8 cellular contexts compared by ENCODE assay signal in genomic region chr1:163174524-163175437, GRCh38. TPM values are rescaled to one million over a fixed set of nuclear protein-coding genes. Genes with fewer than 3 reads are reported as not detected.
A peak's percentile ranks its signal among the peaks of the same experiment; 100 is the strongest.
DNase-seq lines count a peak whose midpoint lies in the region; ATAC-seq, FAIRE-seq and TF ChIP-seq lines count a peak whose summit lies in the region.

No MANE protein-coding gene starts in this region.

- peaks cover 3% of the 10 kb centered on the region for H3K27me3 Mint-ChIP-seq in nephron progenitor cell (ENCODE audit: low read depth, poor library complexity)

- no peaks in the 10 kb centered on the region for H3K36me3 Mint-ChIP-seq in nephron progenitor cell (ENCODE audit: low read depth)

- peaks cover 18% of the 10 kb centered on the region for H3K4me1 ChIP-seq in fibroblast of lung (ENCODE audit: control insufficient read depth, extremely low read depth, insufficient read depth, low read length)

- ATAC-seq in HG03159 (IDR thresholded peaks at IDR 0.05; ENCODE audit: unreplicated experiment) (peak; percentile 79), HG03571 (IDR thresholded peaks at IDR 0.05; ENCODE audit: unreplicated experiment) (no peak)

- peak; percentile 21 for DNase-seq in D721Med (ENCODE audit: insufficient read length, low spot score)
- peak; percentile 59 for DNase-seq in NCI-H524 treated with DMSO at 0.1 percent for 48 hours (lab: John Stamatoyannopoulos, UW)
- peak; percentile 63 for DNase-seq in activated CD8-positive, alpha-beta memory T cell treated with anti-CD3 and anti-CD28 coated beads for 24 hours
- peak; percentile 59 to 79 for DNase-seq in fibroblast of lung (ENCODE audit: low read depth in 2 of 2)
- peak; percentile 73 for DNase-seq in nephron progenitor cell
- DNase-seq in ureter (ENCODE audit: low spot score), result peak; percentile 65

- H3K4me2 ChIP-seq in fibroblast of lung (ENCODE audit: extremely low read depth, insufficient read depth, low read length), result no peak overlapping the region

- H3K27ac Mint-ChIP-seq in nephron progenitor cell, result no peak overlapping the region

- TF ChIP-seq CTCF in D721Med (IDR thresholded peaks at IDR 0.05; ENCODE audit: insufficient read depth, missing control alignments), result peak; percentile 99
- peak; percentile 90 to 93 for TF ChIP-seq CTCF in fibroblast of lung (conservative IDR thresholded peaks at IDR 0.05 in 1 of 2, IDR thresholded peaks at IDR 0.05 in 1 of 2; ENCODE audit: low read depth in 1 of 2, low read length in 2 of 2)
- TF ChIP-seq CTCF in nephron progenitor cell (IDR thresholded peaks at IDR 0.05), result peak; percentile 85

- H3K36me3 ChIP-seq in fibroblast of lung (ENCODE audit: control insufficient read depth, insufficient read depth, low read length), result no peaks in the 10 kb centered on the region

- no peak overlapping the region for H3K27ac ChIP-seq in fibroblast of lung (ENCODE audit: insufficient read depth, low read length)

- H3K9me3 Mint-ChIP-seq in nephron progenitor cell, result no peaks in the 10 kb centered on the region

- H3K9me3 ChIP-seq in fibroblast of lung (ENCODE audit: control insufficient read depth, insufficient read depth, low read depth, low read length), result no peaks in the 10 kb centered on the region

- H3K4me3 Mint-ChIP-seq in nephron progenitor cell, result no peak overlapping the region

- no peaks in the 10 kb centered on the region for H4K20me1 ChIP-seq in fibroblast of lung (ENCODE audit: control insufficient read depth, extremely low read depth, insufficient read depth, low read length)

- no peaks in the 10 kb centered on the region for H3K79me2 ChIP-seq in fibroblast of lung (ENCODE audit: control insufficient read depth, insufficient read depth, low read length)

- peak overlapping the region; percentile 42 for H2AFZ ChIP-seq in fibroblast of lung (ENCODE audit: low read length)

- H3K4me1 Mint-ChIP-seq in nephron progenitor cell, result peaks cover 35% of the 10 kb centered on the region

- no peak overlapping the region for H3K4me3 ChIP-seq in fibroblast of lung (replicated peaks in 1 of 4; ENCODE audit: control extremely low read depth in 1 of 4, insufficient read depth in 1 of 4, low read depth in 3 of 4, low read length in 4 of 4)

- peak; percentile 93 for FAIRE-seq in D721Med (lab: Jason Lieb, UNC)

- H3K9ac ChIP-seq in fibroblast of lung (ENCODE audit: insufficient read depth, low read length), result no peak overlapping the region

- H3K27me3 ChIP-seq in fibroblast of lung (ENCODE audit: control insufficient read depth, insufficient read depth, low read length), result no peaks in the 10 kb centered on the region

RNA-seq across cellular contexts. Expression of gene RGS5, which starts 27.9 kb away (rescaled TPM):
- total RNA-seq in fibroblast of lung (3.1 and 6.6 TPM in 2 replicates), ureter (80.9 TPM)
- 12.3 and 17.9 TPM in 2 replicates for polyA plus RNA-seq in fibroblast of lung
- polyA plus RNA-seq in fibroblast of lung (2012), result 5.0 and 5.6 TPM in 2 replicates
- 3.9 and 6.6 TPM in 2 replicates for polyA minus RNA-seq in fibroblast of lung (ENCODE audit: low replicate concordance)

Comparison
In these comparisons a context has a peak if more than half of its experiments do, and no peak if none do; other contexts are left out.
1. DNase-seq: peak in every context shown above with its lines; median percentile 73 in nephron progenitor cell; 69 in fibroblast of lung; 65 in ureter; 63 in activated CD8-positive, alpha-beta memory T cell treated with anti-CD3 and anti-CD28 coated beads for 24 hours; 59 in NCI-H524 treated with DMSO at 0.1 percent for 48 hours; 21 in D721Med.
2. RNA of gene RGS5, which starts 27.9 kb away (total RNA-seq): 80.9 TPM in ureter (single experiment); 3.1 to 6.6 TPM in fibroblast of lung; every median in the first group is over 10 times any median in the second.
3. Peak in every context shown above with its lines, with median percentiles within 50 percentile points of each other: CTCF ChIP-seq.